ENCODE assay signal across 9 cellular contexts in the genomic region with DNA sequence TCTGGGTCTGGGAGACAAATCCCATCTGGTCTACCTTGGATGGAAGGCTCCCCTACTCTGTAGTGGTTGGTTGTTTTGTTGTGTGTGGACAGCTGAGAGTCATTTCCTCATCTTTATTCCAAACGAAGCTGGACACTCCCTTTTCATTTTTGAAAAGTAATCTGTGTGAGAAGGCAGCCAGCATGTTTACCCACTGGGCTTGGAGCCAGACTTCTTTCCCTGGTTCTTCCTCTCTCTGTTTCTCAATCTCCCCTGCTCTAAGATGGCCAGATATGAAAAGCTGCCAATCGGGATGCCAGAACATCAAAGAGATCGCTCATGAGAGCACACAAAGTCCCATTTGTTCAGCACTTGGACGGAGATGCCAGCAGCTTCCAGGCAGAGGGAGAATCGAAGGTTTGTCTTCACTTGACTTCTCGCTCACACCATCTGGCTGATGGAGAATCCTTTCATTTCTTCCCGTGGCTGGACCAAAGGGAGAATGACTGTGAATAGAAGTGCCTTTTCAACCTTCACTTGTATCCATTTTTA.
DNase-seq lines count a peak whose midpoint lies in the region; ATAC-seq, FAIRE-seq and TF ChIP-seq lines count a peak whose summit lies in the region.
"Had no signal": no experiment of that assay in that cellular context is flagged by ENCODE, and none has a peak within 500 bp of the region (broad histone marks: within the 10 kb centered on the region; RNA-seq: fewer than 3 reads in every experiment).

No MANE protein-coding gene starts in this region.

- no peaks in the 10 kb centered on the region; the same call in 1 of the 2 replicates for H3K9me3 ChIP-seq in MG63
- no peaks in the 10 kb centered on the region for H3K9me3 ChIP-seq in astrocyte (ENCODE audit: insufficient read depth, low read depth, low read length)

- no peaks in the 10 kb centered on the region for H3K79me2 ChIP-seq in astrocyte (ENCODE audit: insufficient read depth, low read length)

- ATAC-seq in HG03442 (IDR thresholded peaks at IDR 0.05; ENCODE audit: unreplicated experiment) (no peak), HG03139 (IDR thresholded peaks at IDR 0.05; ENCODE audit: unreplicated experiment) (no peak)

- no peak overlapping the region for H3K27ac Mint-ChIP-seq in astrocyte (ENCODE audit: unreplicated experiment)

- no peaks in the 10 kb centered on the region for H3K4me1 ChIP-seq in astrocyte (ENCODE audit: insufficient read depth, low read length)

- peak overlapping the region; percentile 68 for H2AFZ ChIP-seq in astrocyte (ENCODE audit: low read depth, low read length)

- TF ChIP-seq CTCF in 22Rv1 (IDR thresholded peaks at IDR 0.05) (no peak), astrocyte (IDR thresholded peaks at IDR 0.05; ENCODE audit: insufficient read depth, low read depth, low read length) (no peak)

- peak overlapping the region; percentile 75 for H3K4me2 ChIP-seq in astrocyte (ENCODE audit: low read length)

- peaks cover 7% of the 10 kb centered on the region for H3K9me3 Mint-ChIP-seq in astrocyte (ENCODE audit: unreplicated experiment)

- no peaks in the 10 kb centered on the region for H4K20me1 ChIP-seq in astrocyte (ENCODE audit: insufficient read depth, low read length)

- peaks cover 3% of the 10 kb centered on the region for H3K36me3 Mint-ChIP-seq in astrocyte (ENCODE audit: low read depth, unreplicated experiment)

- H3K27ac ChIP-seq in 22Rv1 (peak overlapping the region; percentile 53), astrocyte (ENCODE audit: low read depth, low read length) (no peak overlapping the region), temporal lobe (ENCODE audit: low read depth, low read length) (peak overlapping the region; percentile 79)

- no peak overlapping the region for H3K4me3 Mint-ChIP-seq in astrocyte (ENCODE audit: unreplicated experiment)

- H3K36me3 ChIP-seq in MG63 = no peaks in the 10 kb centered on the region
- no peaks in the 10 kb centered on the region for H3K36me3 ChIP-seq in astrocyte (ENCODE audit: insufficient read depth, low read length)

- H3K9ac ChIP-seq in astrocyte (ENCODE audit: low read length) = peak overlapping the region; percentile 18

- H3K27me3 Mint-ChIP-seq in astrocyte (ENCODE audit: low read depth, unreplicated experiment) = peaks cover 1% of the 10 kb centered on the region

- DNase-seq in MG63 (peak; percentile 74), astrocyte (ENCODE audit: low read depth) (peak; percentile 70), islet precursor cell (peak; percentile 55)
- DNase-seq in activated effector memory CD4-positive, alpha-beta T cell treated with anti-CD3 and anti-CD28 coated beads, Interleukin-2, amount 50 U/mL, for 16 hours = no peak

- FAIRE-seq in astrocyte (lab: Jason Lieb, UNC) = no peak
- FAIRE-seq: TTC549 had no signal

- H3K4me3 ChIP-seq in MG63 (peak overlapping the region; percentile 6; the same call in 1 of the 2 replicates), astrocyte (ENCODE audit: insufficient read depth, low read depth, low read length) (peak overlapping the region; percentile 14)

- H3K4me1 Mint-ChIP-seq in astrocyte (ENCODE audit: low read depth, unreplicated experiment) = peaks cover 4% of the 10 kb centered on the region

- H3K27me3 ChIP-seq in MG63 = no peaks in the 10 kb centered on the region
- H3K27me3 ChIP-seq in astrocyte (ENCODE audit: insufficient read depth, low read length) = no peaks in the 10 kb centered on the region
